In genomic region chr4:139785356-139785755, GRCh38 we compare ENCODE assay signal across 24 cellular contexts.
DNase-seq lines count a peak whose midpoint lies in the region; TF ChIP-seq lines count a peak whose summit lies in the region.
"Had no signal": no experiment of that assay in that cellular context is flagged by ENCODE, and none has a peak within 500 bp of the region (broad histone marks: within the 10 kb centered on the region; RNA-seq: fewer than 3 reads in every experiment).

No MANE protein-coding gene starts in this region.

- in situ Hi-C loops in G401 (cut with HindIII; ENCODE audit: low sequenced_read_pairs): no loop called here

- H3K27me3 ChIP-seq in layer of hippocampus (ENCODE audit: control insufficient read depth, insufficient read depth, low read length): no peaks in the 10 kb centered on the region

- TF ChIP-seq CTCF in neural crest cell (conservative IDR thresholded peaks at IDR 0.05): no peak

- H3K27me3 Mint-ChIP-seq in neural crest cell (ENCODE audit: low read depth): no peaks in the 10 kb centered on the region

- H3K4me3 Mint-ChIP-seq in neural crest cell: peak overlapping the region; percentile 54
- H3K4me3 Mint-ChIP-seq: B cell; CD8-positive, alpha-beta T cell had no signal

- H3K27ac ChIP-seq in layer of hippocampus (ENCODE audit: low read depth, low read length): peak overlapping the region; percentile 3
- H3K27ac ChIP-seq: A549, C4-2B had no signal

- peaks cover 83% of the 10 kb centered on the region for H3K4me1 Mint-ChIP-seq in neural crest cell

- DNase-seq in G401 (ENCODE audit: low spot score): peak; percentile 97
- DNase-seq in cerebellar cortex (ENCODE audit: low spot score): peak; percentile 96
- no peak for DNase-seq in neural crest cell (ENCODE audit: low read depth, low spot score)
- DNase-seq in OCI-M2 (lab: John Stamatoyannopoulos, UW; ENCODE audit: unreplicated experiment): no peak
- DNase-seq in HUDEP-2 (lab: John Stamatoyannopoulos, UW; ENCODE audit: unreplicated experiment in 76 of 76): no peak
- no peak for DNase-seq in occipital lobe (lab: John Stamatoyannopoulos, UW)
- DNase-seq: Caco-2; CD8-positive, alpha-beta T cell; GDM1; GOT3; HCEC 1CT; Karpas-422; NCI-H1092 treated with DMSO at 0.1 percent for 48 hours; NCI-H1436; NCI-H187; NCI-H2171 treated with DMSO at 0.1 percent for 48 hours; NCI-H345; NCI-H524 treated with DMSO at 0.1 percent for 48 hours; NCI-H774; PC-3 had no signal

- peak overlapping the region; percentile 83 for H3K27ac Mint-ChIP-seq in neural crest cell (ENCODE audit: unreplicated experiment)
- H3K27ac Mint-ChIP-seq: B cell; CD8-positive, alpha-beta T cell had no signal

- H3K36me3 Mint-ChIP-seq in neural crest cell (ENCODE audit: low read depth): peaks cover under 1% of the 10 kb centered on the region
- H3K36me3 Mint-ChIP-seq: CD8-positive, alpha-beta T cell had no signal

- H3K9me3 Mint-ChIP-seq in neural crest cell: peaks cover 5% of the 10 kb centered on the region
- H3K9me3 Mint-ChIP-seq: CD8-positive, alpha-beta T cell had no signal

Comparison
In these comparisons a context has a peak if more than half of its experiments do, and no peak if none do; other contexts are left out.
1. DNase-seq: peak in G401 (single experiment) and cerebellar cortex (single experiment); none in neural crest cell (single experiment), OCI-M2 (single experiment), HUDEP-2 (0 of 76) and occipital lobe (single experiment).